Comparison of ENCODE assay signal across 2 cellular contexts in genomic region chr3:65767551-65767950, GRCh38.
TF ChIP-seq lines count a peak whose summit lies in the region.

No MANE protein-coding gene starts in this region.

TF ChIP-seq in WTC11, 78 proteins besides CTCF, POLR2A, EP300 and RAD21:
- TF ChIP-seq, protein P1, sequence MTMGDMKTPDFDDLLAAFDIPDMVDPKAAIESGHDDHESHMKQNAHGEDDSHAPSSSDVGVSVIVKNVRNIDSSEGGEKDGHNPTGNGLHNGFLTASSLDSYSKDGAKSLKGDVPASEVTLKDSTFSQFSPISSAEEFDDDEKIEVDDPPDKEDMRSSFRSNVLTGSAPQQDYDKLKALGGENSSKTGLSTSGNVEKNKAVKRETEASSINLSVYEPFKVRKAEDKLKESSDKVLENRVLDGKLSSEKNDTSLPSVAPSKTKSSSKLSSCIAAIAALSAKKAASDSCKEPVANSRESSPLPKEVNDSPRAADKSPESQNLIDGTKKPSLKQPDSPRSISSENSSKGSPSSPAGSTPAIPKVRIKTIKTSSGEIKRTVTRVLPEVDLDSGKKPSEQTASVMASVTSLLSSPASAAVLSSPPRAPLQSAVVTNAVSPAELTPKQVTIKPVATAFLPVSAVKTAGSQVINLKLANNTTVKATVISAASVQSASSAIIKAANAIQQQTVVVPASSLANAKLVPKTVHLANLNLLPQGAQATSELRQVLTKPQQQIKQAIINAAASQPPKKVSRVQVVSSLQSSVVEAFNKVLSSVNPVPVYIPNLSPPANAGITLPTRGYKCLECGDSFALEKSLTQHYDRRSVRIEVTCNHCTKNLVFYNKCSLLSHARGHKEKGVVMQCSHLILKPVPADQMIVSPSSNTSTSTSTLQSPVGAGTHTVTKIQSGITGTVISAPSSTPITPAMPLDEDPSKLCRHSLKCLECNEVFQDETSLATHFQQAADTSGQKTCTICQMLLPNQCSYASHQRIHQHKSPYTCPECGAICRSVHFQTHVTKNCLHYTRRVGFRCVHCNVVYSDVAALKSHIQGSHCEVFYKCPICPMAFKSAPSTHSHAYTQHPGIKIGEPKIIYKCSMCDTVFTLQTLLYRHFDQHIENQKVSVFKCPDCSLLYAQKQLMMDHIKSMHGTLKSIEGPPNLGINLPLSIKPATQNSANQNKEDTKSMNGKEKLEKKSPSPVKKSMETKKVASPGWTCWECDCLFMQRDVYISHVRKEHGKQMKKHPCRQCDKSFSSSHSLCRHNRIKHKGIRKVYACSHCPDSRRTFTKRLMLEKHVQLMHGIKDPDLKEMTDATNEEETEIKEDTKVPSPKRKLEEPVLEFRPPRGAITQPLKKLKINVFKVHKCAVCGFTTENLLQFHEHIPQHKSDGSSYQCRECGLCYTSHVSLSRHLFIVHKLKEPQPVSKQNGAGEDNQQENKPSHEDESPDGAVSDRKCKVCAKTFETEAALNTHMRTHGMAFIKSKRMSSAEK (CRISPR knock-in tag; IDR thresholded peaks at IDR 0.05; ENCODE audit: borderline replicate concordance): peak; percentile 41; the same call in 1 of the 2 replicates
- TF ChIP-seq ZNF219 (CRISPR knock-in tag; IDR thresholded peaks at IDR 0.05; ENCODE audit: borderline replicate concordance) (no peak), SP1 (CRISPR knock-in tag; conservative IDR thresholded peaks at IDR 0.05) (no peak), ATF1 (CRISPR knock-in tag; IDR thresholded peaks at IDR 0.05) (no peak), OVOL2 (CRISPR knock-in tag; IDR thresholded peaks at IDR 0.05; ENCODE audit: borderline replicate concordance) (no peak), ZNF396 (CRISPR knock-in tag; IDR thresholded peaks at IDR 0.05; ENCODE audit: borderline replicate concordance) (0 out of 2 replicates have a peak, but pooled peaks have one; percentile 51)
- TF ChIP-seq, protein P2, sequence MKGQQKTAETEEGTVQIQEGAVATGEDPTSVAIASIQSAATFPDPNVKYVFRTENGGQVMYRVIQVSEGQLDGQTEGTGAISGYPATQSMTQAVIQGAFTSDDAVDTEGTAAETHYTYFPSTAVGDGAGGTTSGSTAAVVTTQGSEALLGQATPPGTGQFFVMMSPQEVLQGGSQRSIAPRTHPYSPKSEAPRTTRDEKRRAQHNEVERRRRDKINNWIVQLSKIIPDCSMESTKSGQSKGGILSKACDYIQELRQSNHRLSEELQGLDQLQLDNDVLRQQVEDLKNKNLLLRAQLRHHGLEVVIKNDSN (CRISPR knock-in tag; IDR thresholded peaks at IDR 0.05): no peak
- TF ChIP-seq, protein P3, sequence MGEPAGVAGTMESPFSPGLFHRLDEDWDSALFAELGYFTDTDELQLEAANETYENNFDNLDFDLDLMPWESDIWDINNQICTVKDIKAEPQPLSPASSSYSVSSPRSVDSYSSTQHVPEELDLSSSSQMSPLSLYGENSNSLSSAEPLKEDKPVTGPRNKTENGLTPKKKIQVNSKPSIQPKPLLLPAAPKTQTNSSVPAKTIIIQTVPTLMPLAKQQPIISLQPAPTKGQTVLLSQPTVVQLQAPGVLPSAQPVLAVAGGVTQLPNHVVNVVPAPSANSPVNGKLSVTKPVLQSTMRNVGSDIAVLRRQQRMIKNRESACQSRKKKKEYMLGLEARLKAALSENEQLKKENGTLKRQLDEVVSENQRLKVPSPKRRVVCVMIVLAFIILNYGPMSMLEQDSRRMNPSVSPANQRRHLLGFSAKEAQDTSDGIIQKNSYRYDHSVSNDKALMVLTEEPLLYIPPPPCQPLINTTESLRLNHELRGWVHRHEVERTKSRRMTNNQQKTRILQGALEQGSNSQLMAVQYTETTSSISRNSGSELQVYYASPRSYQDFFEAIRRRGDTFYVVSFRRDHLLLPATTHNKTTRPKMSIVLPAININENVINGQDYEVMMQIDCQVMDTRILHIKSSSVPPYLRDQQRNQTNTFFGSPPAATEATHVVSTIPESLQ (CRISPR knock-in tag; IDR thresholded peaks at IDR 0.05): no peak
- TF ChIP-seq, protein P4, sequence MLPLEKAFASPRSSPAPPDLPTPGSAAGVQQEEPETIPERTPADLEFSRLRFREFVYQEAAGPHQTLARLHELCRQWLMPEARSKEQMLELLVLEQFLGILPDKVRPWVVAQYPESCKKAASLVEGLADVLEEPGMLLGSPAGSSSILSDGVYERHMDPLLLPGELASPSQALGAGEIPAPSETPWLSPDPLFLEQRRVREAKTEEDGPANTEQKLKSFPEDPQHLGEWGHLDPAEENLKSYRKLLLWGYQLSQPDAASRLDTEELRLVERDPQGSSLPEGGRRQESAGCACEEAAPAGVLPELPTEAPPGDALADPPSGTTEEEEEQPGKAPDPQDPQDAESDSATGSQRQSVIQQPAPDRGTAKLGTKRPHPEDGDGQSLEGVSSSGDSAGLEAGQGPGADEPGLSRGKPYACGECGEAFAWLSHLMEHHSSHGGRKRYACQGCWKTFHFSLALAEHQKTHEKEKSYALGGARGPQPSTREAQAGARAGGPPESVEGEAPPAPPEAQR (CRISPR knock-in tag; IDR thresholded peaks at IDR 0.05): peak; percentile 76; the same call in 1 of the 2 replicates

TF ChIP-seq in H1, 55 proteins besides CTCF, POLR2A, EP300 and RAD21 (continued from another document):
- TF ChIP-seq MAX (IDR thresholded peaks at IDR 0.05) (no peak), SP2 (IDR thresholded peaks at IDR 0.05; ENCODE audit: low read length) (no peak), CBX5 (IDR thresholded peaks at IDR 0.05; ENCODE audit: low read depth, low read length) (no peak), RNF2 (IDR thresholded peaks at IDR 0.05; ENCODE audit: borderline replicate concordance, low read depth, low read length, missing control alignments, poor library complexity, severe bottlenecking) (no peak), BCL11A (IDR thresholded peaks at IDR 0.05; ENCODE audit: low read depth in 2 of 2, low read length in 2 of 2) (no peak), CEBPB (IDR thresholded peaks at IDR 0.05; ENCODE audit: low read depth, low read length) (no peak), CREB1 (IDR thresholded peaks at IDR 0.05) (no peak), ZNF274 (IDR thresholded peaks at IDR 0.05; ENCODE audit: borderline replicate concordance, extremely low read depth, low read length) (no peak), JUN (IDR thresholded peaks at IDR 0.05; ENCODE audit: low read depth, low read length) (no peak), RFX5 (IDR thresholded peaks at IDR 0.05; ENCODE audit: borderline replicate concordance, low read depth, low read length) (no peak), TEAD4 (IDR thresholded peaks at IDR 0.05; ENCODE audit: low read depth, low read length) (no peak), POLR2AphosphoS5 (IDR thresholded peaks at IDR 0.05; ENCODE audit: low read depth, low read length) (no peak), HDAC6 (IDR thresholded peaks at IDR 0.05; ENCODE audit: low read depth, low read length) (no peak), HDAC2 (IDR thresholded peaks at IDR 0.05; ENCODE audit: borderline replicate concordance in 1 of 2, low read depth in 2 of 2, low read length in 2 of 2) (no peak)
